ENCODE assay signal across 28 cellular contexts in genomic region chr2:124875627-124876244, GRCh38.
DNase-seq lines count a peak whose midpoint lies in the region; ATAC-seq and TF ChIP-seq lines count a peak whose summit lies in the region.
"Had no signal": no experiment of that assay in that cellular context is flagged by ENCODE, and none has a peak within 500 bp of the region (broad histone marks: within the 10 kb centered on the region; RNA-seq: fewer than 3 reads in every experiment).

No MANE protein-coding gene starts in this region.

- H3K27ac Mint-ChIP-seq in GM23338 (no peak overlapping the region), WTC11 (no peak overlapping the region), chondrocyte (ENCODE audit: unreplicated experiment) (no peak overlapping the region)
- no peak overlapping the region for H3K27ac Mint-ChIP-seq in activated T-helper 17 cell treated with anti-CD3 and anti-CD28 coated beads, Interleukin-2, amount 50 U/mL, for 72 hours
- H3K27ac Mint-ChIP-seq: activated CD4-positive, alpha-beta T cell treated with anti-CD3 and anti-CD28 coated beads for 36 hours; activated naive CD4-positive, alpha-beta T cell treated with anti-CD3 and anti-CD28 coated beads, Interleukin-2, amount 10 ng/mL, durations not matched to agents 7 days and 5 days; endodermal cell; natural killer cell; T-helper 17 cell had no signal

- TF ChIP-seq CTCF in GM23338 (conservative IDR thresholded peaks at IDR 0.05; ENCODE audit: low read depth in 2 of 2) (no peak), WTC11 (IDR thresholded peaks at IDR 0.05) (no peak), chondrocyte (IDR thresholded peaks at IDR 0.05) (no peak)

- no peaks in the 10 kb centered on the region for H3K9me3 Mint-ChIP-seq in GM23338
- H3K9me3 Mint-ChIP-seq in WTC11, result peaks cover 24% of the 10 kb centered on the region
- H3K9me3 Mint-ChIP-seq in activated T-helper 17 cell treated with anti-CD3 and anti-CD28 coated beads, Interleukin-2, amount 50 U/mL, for 72 hours, result peaks cover 17% of the 10 kb centered on the region
- no peaks in the 10 kb centered on the region for H3K9me3 Mint-ChIP-seq in chondrocyte (ENCODE audit: low read depth)
- H3K9me3 Mint-ChIP-seq: activated naive CD4-positive, alpha-beta T cell treated with anti-CD3 and anti-CD28 coated beads, Interleukin-2, amount 10 ng/mL, durations not matched to agents 7 days and 5 days; endodermal cell had no signal

- no peak overlapping the region for H3K4me2 ChIP-seq in GM23338

- ATAC-seq in GM18520 (IDR thresholded peaks at IDR 0.05; ENCODE audit: unreplicated experiment) (peak; percentile 93), GM23338 (no peak), WTC11 (no peak)
- no peak for ATAC-seq in activated T-helper 17 cell treated with anti-CD3 and anti-CD28 coated beads, Interleukin-2, amount 50 U/mL, for 72 hours (replicated peaks)
- ATAC-seq: activated CD4-positive, alpha-beta T cell treated with anti-CD3 and anti-CD28 coated beads for 36 hours; natural killer cell; T-helper 17 cell had no signal

- H3K27me3 Mint-ChIP-seq in GM23338 (ENCODE audit: insufficient read depth, low read depth, poor library complexity), result no peaks in the 10 kb centered on the region
- no peaks in the 10 kb centered on the region for H3K27me3 Mint-ChIP-seq in WTC11 (ENCODE audit: low read depth)
- H3K27me3 Mint-ChIP-seq in activated T-helper 17 cell treated with anti-CD3 and anti-CD28 coated beads, Interleukin-2, amount 50 U/mL, for 72 hours, result no peaks in the 10 kb centered on the region
- no peaks in the 10 kb centered on the region for H3K27me3 Mint-ChIP-seq in chondrocyte (ENCODE audit: low read depth)
- H3K27me3 Mint-ChIP-seq: activated CD4-positive, alpha-beta T cell treated with anti-CD3 and anti-CD28 coated beads for 36 hours; activated naive CD4-positive, alpha-beta T cell treated with anti-CD3 and anti-CD28 coated beads, Interleukin-2, amount 10 ng/mL, durations not matched to agents 7 days and 5 days; T-helper 17 cell had no signal

- H3K4me3 Mint-ChIP-seq in GM23338 (no peak overlapping the region), WTC11 (no peak overlapping the region), chondrocyte (ENCODE audit: unreplicated experiment) (no peak overlapping the region)
- H3K4me3 Mint-ChIP-seq in activated T-helper 17 cell treated with anti-CD3 and anti-CD28 coated beads, Interleukin-2, amount 50 U/mL, for 72 hours, result no peak overlapping the region
- H3K4me3 Mint-ChIP-seq: activated CD4-positive, alpha-beta T cell treated with anti-CD3 and anti-CD28 coated beads for 36 hours; activated naive CD4-positive, alpha-beta T cell treated with anti-CD3 and anti-CD28 coated beads, Interleukin-2, amount 10 ng/mL, durations not matched to agents 7 days and 5 days; endodermal cell; natural killer cell; T-helper 17 cell had no signal

- H3K36me3 ChIP-seq in GM23338 (ENCODE audit: insufficient read depth), result no peaks in the 10 kb centered on the region
- H3K36me3 ChIP-seq: left ventricle myocardium inferior, thoracic aorta had no signal

- no peaks in the 10 kb centered on the region for H3K79me2 ChIP-seq in GM23338 (replicated peaks; ENCODE audit: insufficient read depth)

- no peak overlapping the region for H3K27ac ChIP-seq in GM23338 (ENCODE audit: low read depth)
- H3K27ac ChIP-seq: left ventricle myocardium inferior, SK-N-MC, thoracic aorta had no signal

- no peaks in the 10 kb centered on the region for H3K27me3 ChIP-seq in GM23338 (ENCODE audit: insufficient read depth)

- H3K9me2 ChIP-seq in GM23338 (ENCODE audit: insufficient read depth), result 0 out of 2 replicates have a peak, but pooled peaks cover 3% of the 10 kb centered on the region

- POLR2A ChIA-PET in WTC11 (lab: Charles Lee), result no interaction called here

- DNase-seq in GM23338 (ENCODE audit: low spot score) (no peak), M059J (ENCODE audit: low read depth) (peak; percentile 75), kidney tubule cell (ENCODE audit: low spot score) (peak; percentile 42), WTC11 (ENCODE audit: low spot score) (no peak), chondrocyte (ENCODE audit: low spot score) (no peak)
- DNase-seq: activated CD4-positive, alpha-beta T cell treated with anti-CD3 and anti-CD28 coated beads for 36 hours; activated naive CD4-positive, alpha-beta T cell treated with anti-CD3 and anti-CD28 coated beads, Interleukin-2, amount 10 ng/mL, durations not matched to agents 7 days and 5 days; activated T-cell treated with anti-CD3 and anti-CD28 coated beads, Interleukin-2, amount 50 U/mL, for 48 hours; amygdala; C1 segment of cervical spinal cord; Caco-2; endodermal cell; hypothalamus; left ventricle myocardium inferior; midbrain; natural killer cell; NCI-H1048; NCI-H187; NCI-H526; retina; RPMI8226; stimulated activated CD4-positive, alpha-beta T cell treated with anti-CD3 and anti-CD28 coated beads, Interleukin-4, amount 100 ng/mL, for 1 hour; stimulated activated naive CD4-positive, alpha-beta T cell; T-helper 17 cell had no signal

- H4K20me1 ChIP-seq in GM23338 (replicated peaks; ENCODE audit: insufficient read depth), result no peaks in the 10 kb centered on the region

- CTCF ChIA-PET in WTC11 (lab: Charles Lee), result no interaction called here

- H3K4me1 Mint-ChIP-seq in GM23338 (peaks cover 1% of the 10 kb centered on the region), WTC11 (peaks cover 1% of the 10 kb centered on the region), chondrocyte (ENCODE audit: low read depth) (peaks cover 4% of the 10 kb centered on the region)
- no peaks in the 10 kb centered on the region for H3K4me1 Mint-ChIP-seq in activated T-helper 17 cell treated with anti-CD3 and anti-CD28 coated beads, Interleukin-2, amount 50 U/mL, for 72 hours
- H3K4me1 Mint-ChIP-seq: activated CD4-positive, alpha-beta T cell treated with anti-CD3 and anti-CD28 coated beads for 36 hours; activated naive CD4-positive, alpha-beta T cell treated with anti-CD3 and anti-CD28 coated beads, Interleukin-2, amount 10 ng/mL, durations not matched to agents 7 days and 5 days; natural killer cell; T-helper 17 cell had no signal

- H3F3A ChIP-seq in GM23338 (replicated peaks; ENCODE audit: low read depth), result no peaks in the 10 kb centered on the region

- no peaks in the 10 kb centered on the region for H3K36me3 Mint-ChIP-seq in GM23338 (ENCODE audit: low read depth)
- no peaks in the 10 kb centered on the region for H3K36me3 Mint-ChIP-seq in WTC11
- H3K36me3 Mint-ChIP-seq in activated T-helper 17 cell treated with anti-CD3 and anti-CD28 coated beads, Interleukin-2, amount 50 U/mL, for 72 hours (ENCODE audit: low read depth), result no peaks in the 10 kb centered on the region
- H3K36me3 Mint-ChIP-seq in chondrocyte (ENCODE audit: low read depth), result no peaks in the 10 kb centered on the region
- H3K36me3 Mint-ChIP-seq: activated naive CD4-positive, alpha-beta T cell treated with anti-CD3 and anti-CD28 coated beads, Interleukin-2, amount 10 ng/mL, durations not matched to agents 7 days and 5 days; natural killer cell had no signal

- H2AFZ ChIP-seq in GM23338, result peak overlapping the region; percentile 54; the same call in 1 of the 2 replicates

- no peaks in the 10 kb centered on the region for H3K4me1 ChIP-seq in GM23338 (ENCODE audit: insufficient read depth)
- H3K4me1 ChIP-seq: Caco-2, left ventricle myocardium inferior had no signal

- H3K4me3 ChIP-seq in GM23338, result no peak overlapping the region
- H3K4me3 ChIP-seq: left ventricle myocardium inferior, SK-N-MC, thoracic aorta had no signal

TF ChIP-seq in GM23338, 12 proteins besides CTCF, POLR2A, EP300 and RAD21 (continues in another document):
- TF ChIP-seq, protein P1, sequence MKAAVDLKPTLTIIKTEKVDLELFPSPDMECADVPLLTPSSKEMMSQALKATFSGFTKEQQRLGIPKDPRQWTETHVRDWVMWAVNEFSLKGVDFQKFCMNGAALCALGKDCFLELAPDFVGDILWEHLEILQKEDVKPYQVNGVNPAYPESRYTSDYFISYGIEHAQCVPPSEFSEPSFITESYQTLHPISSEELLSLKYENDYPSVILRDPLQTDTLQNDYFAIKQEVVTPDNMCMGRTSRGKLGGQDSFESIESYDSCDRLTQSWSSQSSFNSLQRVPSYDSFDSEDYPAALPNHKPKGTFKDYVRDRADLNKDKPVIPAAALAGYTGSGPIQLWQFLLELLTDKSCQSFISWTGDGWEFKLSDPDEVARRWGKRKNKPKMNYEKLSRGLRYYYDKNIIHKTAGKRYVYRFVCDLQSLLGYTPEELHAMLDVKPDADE (IDR thresholded peaks at IDR 0.05), result no peak
- no peak for TF ChIP-seq EZH2phosphoT487 (IDR thresholded peaks at IDR 0.05; ENCODE audit: unreplicated experiment)

TF ChIP-seq in WTC11, 78 proteins besides CTCF, POLR2A, EP300 and RAD21:
- no peak for TF ChIP-seq NR1H2 (CRISPR knock-in tag; IDR thresholded peaks at IDR 0.05)
- no peak for TF ChIP-seq ESRRA (CRISPR knock-in tag; IDR thresholded peaks at IDR 0.05; ENCODE audit: borderline replicate concordance)
- TF ChIP-seq FOXJ3 (CRISPR knock-in tag; IDR thresholded peaks at IDR 0.05; ENCODE audit: borderline replicate concordance), result no peak
- no peak for TF ChIP-seq ATF2 (CRISPR knock-in tag; IDR thresholded peaks at IDR 0.05; ENCODE audit: borderline replicate concordance, low read depth)
TF ChIP-seq in WTC11: peak in this region for 0.

Comparison
In these comparisons a context has a peak if more than half of its experiments do, and no peak if none do; other contexts are left out.
1. DNase-seq: peak in M059J (single experiment) and kidney tubule cell (single experiment); none in GM23338 (single experiment), WTC11 (single experiment) and chondrocyte (single experiment).